In the genomic region with DNA sequence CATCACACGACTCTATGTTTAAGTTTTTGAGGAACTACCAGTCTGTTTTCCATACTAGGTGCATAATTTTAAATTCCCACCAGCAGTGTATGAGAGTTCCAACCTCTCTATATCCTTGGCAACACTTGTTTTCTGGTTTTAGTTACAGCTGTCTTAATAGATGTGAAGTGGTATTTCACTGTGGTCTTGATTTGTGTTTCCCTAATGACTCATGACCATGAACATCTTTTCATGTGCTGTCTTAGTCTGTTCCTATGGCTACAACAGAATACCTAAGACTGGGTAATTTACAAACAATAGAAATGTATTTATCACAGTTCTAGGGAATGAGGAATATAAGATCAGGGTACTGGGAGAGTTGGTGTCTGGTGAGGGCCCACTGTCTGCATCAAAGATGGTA, we compare ENCODE assay signal across 16 cellular contexts. TPM values are rescaled to one million over a fixed set of nuclear protein-coding genes. Genes with fewer than 3 reads are reported as not detected.
DNase-seq lines count a peak whose midpoint lies in the region; ATAC-seq, FAIRE-seq and TF ChIP-seq lines count a peak whose summit lies in the region.
"Had no signal": no experiment of that assay in that cellular context is flagged by ENCODE, and none has a peak within 500 bp of the region (broad histone marks: within the 10 kb centered on the region; RNA-seq: fewer than 3 reads in every experiment).

No MANE protein-coding gene starts in this region.

- no peak overlapping the region for H2AK5ac ChIP-seq in mesenchymal stem cell (ENCODE audit: low read length, severe bottlenecking)

- H2BK12ac ChIP-seq in mesenchymal stem cell (ENCODE audit: low read length in 2 of 2) = no peak overlapping the region

- no peak overlapping the region for H4K8ac ChIP-seq in mesenchymal stem cell (ENCODE audit: low read length)

- no peak overlapping the region for H3K4me3 Mint-ChIP-seq in mesothelial cell of epicardium
- H3K4me3 Mint-ChIP-seq: activated CD4-positive, alpha-beta memory T cell treated with anti-CD3 and anti-CD28 coated beads for 36 hours; brain had no signal

- H3K27me3 ChIP-seq in GM12878 (replicated peaks in 1 of 2; ENCODE audit: control insufficient read depth in 2 of 2, insufficient read depth in 2 of 2, low read length in 1 of 2) (no peaks in the 10 kb centered on the region), mesenchymal stem cell (ENCODE audit: control insufficient read depth in 1 of 2, insufficient read depth in 1 of 2, low read length in 2 of 2) (peaks cover 0 to 2% of the 10 kb centered on the region in 2 experiments)

- H3K36me3 ChIP-seq in GM12878 (ENCODE audit: control insufficient read depth in 2 of 2, insufficient read depth in 2 of 2, low read length in 1 of 2) (no peaks in the 10 kb centered on the region), mesenchymal stem cell (ENCODE audit: control insufficient read depth in 1 of 2, insufficient read depth in 2 of 2, low read depth in 1 of 2, low read length in 2 of 2) (no peaks in the 10 kb centered on the region)
- H3K36me3 ChIP-seq: prostate gland had no signal

- H2BK15ac ChIP-seq in mesenchymal stem cell (ENCODE audit: low read depth, poor library complexity, severe bottlenecking) = no peak overlapping the region

- SMC1A ChIA-PET in GM12878 (lab: Charles Lee; ENCODE audit: uncharacterized antibody, unreplicated experiment) = no interaction called here

- H4K91ac ChIP-seq in mesenchymal stem cell (ENCODE audit: low read length) = no peak overlapping the region

- H3K79me1 ChIP-seq in mesenchymal stem cell (replicated peaks; ENCODE audit: low read length, poor library complexity, severe bottlenecking) = no peaks in the 10 kb centered on the region

- no peak for TF ChIP-seq POLR2A in GM12878 (IDR thresholded peaks at IDR 0.05; ENCODE audit: low read depth, low read length)

- RAD21 ChIA-PET in GM12878 (lab: Charles Lee; ENCODE audit: unreplicated experiment) = no interaction called here

- FAIRE-seq in GM12878 (lab: Jason Lieb, UNC) = no peak

- TF ChIP-seq CTCF in GM12878 (IDR thresholded peaks at IDR 0.05 in 2 of 3, conservative IDR thresholded peaks at IDR 0.05 in 1 of 3; ENCODE audit: control insufficient read depth in 2 of 3, extremely low read depth in 1 of 3, insufficient read depth in 1 of 3, low read depth in 3 of 3, low read length in 3 of 3) = no peak
- no peak for TF ChIP-seq CTCF in mesothelial cell of epicardium (IDR thresholded peaks at IDR 0.05; ENCODE audit: unreplicated experiment)

- TF ChIP-seq EP300 in GM12878 (IDR thresholded peaks at IDR 0.05; ENCODE audit: borderline replicate concordance in 1 of 2, control insufficient read depth in 1 of 2, low read depth in 2 of 2, low read length in 2 of 2) = no peak; a peak in 1 of 4 replicates

- H2AFZ ChIP-seq in GM12878 (ENCODE audit: control insufficient read depth, low read depth, low read length) (no peak overlapping the region), mesenchymal stem cell (ENCODE audit: low read depth, low read length) (no peak overlapping the region)

- H3K4me1 Mint-ChIP-seq in mesothelial cell of epicardium = peaks cover 41% of the 10 kb centered on the region
- H3K4me1 Mint-ChIP-seq: brain had no signal

- H3K9me3 ChIP-seq in GM12878 (replicated peaks; ENCODE audit: control insufficient read depth, insufficient read depth, low read length) (no peaks in the 10 kb centered on the region; the same call in 2 of the 3 replicates), mesenchymal stem cell (ENCODE audit: control insufficient read depth, low read length) (no peaks in the 10 kb centered on the region)
- H3K9me3 ChIP-seq: prostate gland had no signal

- H3K79me2 ChIP-seq in GM12878 (ENCODE audit: control insufficient read depth, insufficient read depth, low read length) = no peaks in the 10 kb centered on the region

- in situ Hi-C loops in GM12878 (cut with MboI) = no loop called here
- in situ Hi-C loops in KBM-7 (cut with MboI; ENCODE audit: low pct_unique_long_range_greater_than_20kb, low sequenced_read_pairs) = no loop called here

- H3K18ac ChIP-seq in mesenchymal stem cell (ENCODE audit: low read depth in 1 of 2, low read length in 2 of 2) = no peak overlapping the region

- no peak overlapping the region for H3K4ac ChIP-seq in mesenchymal stem cell (ENCODE audit: low read depth in 1 of 2, low read length in 2 of 2)

- H3K9ac ChIP-seq in GM12878 (ENCODE audit: control insufficient read depth, insufficient read depth, low read length) (no peak overlapping the region), mesenchymal stem cell (ENCODE audit: low read length) (peak overlapping the region; percentile 26)

- CTCF ChIA-PET in GM12878 (lab: Yijun Ruan, JAX) = interaction anchor here (0.6 kb wide), 1 partner anchor 44 kb away, joined by 3 read pairs; no protein-coding TSS in a partner anchor

- peaks cover 14% of the 10 kb centered on the region for H3K9me3 Mint-ChIP-seq in mesothelial cell of epicardium
- H3K9me3 Mint-ChIP-seq: activated CD4-positive, alpha-beta memory T cell treated with anti-CD3 and anti-CD28 coated beads for 36 hours had no signal

- peak; percentile 59 for DNase-seq in Daoy (ENCODE audit: low read depth)
- no peak for DNase-seq in GM12878 (ENCODE audit: low read depth, low spot score)
- peak; percentile 80 for DNase-seq in mesenchymal stem cell
- no peak for DNase-seq in T1000 (lab: John Stamatoyannopoulos, UW)
- no peak for DNase-seq in KBM-7
- no peak for DNase-seq in mesothelial cell of epicardium (ENCODE audit: low spot score in 2 of 2, unreplicated experiment in 2 of 2)
- DNase-seq: activated CD4-positive, alpha-beta memory T cell treated with anti-CD3 and anti-CD28 coated beads for 36 hours; glutamatergic neuron; islet precursor cell; Kasumi-1; NCI-H1694; NCI-H526 treated with DMSO at 0.1 percent for 48 hours had no signal

- H2BK120ac ChIP-seq in mesenchymal stem cell (ENCODE audit: low read depth, low read length) = no peak overlapping the region

- H2BK5ac ChIP-seq in mesenchymal stem cell (ENCODE audit: low read depth, low read length, poor library complexity, severe bottlenecking) = peak overlapping the region; percentile 53

- peak; percentile 51 for ATAC-seq in HG03520 (IDR thresholded peaks at IDR 0.05; ENCODE audit: unreplicated experiment)
- peak; percentile 66 for ATAC-seq in GM12878
- no peak for ATAC-seq in HG02571 (IDR thresholded peaks at IDR 0.05; ENCODE audit: unreplicated experiment)

- H3K36me3 Mint-ChIP-seq in mesothelial cell of epicardium = no peaks in the 10 kb centered on the region
- H3K36me3 Mint-ChIP-seq: activated CD4-positive, alpha-beta memory T cell treated with anti-CD3 and anti-CD28 coated beads for 36 hours; brain had no signal

- no TSS peak for BruUV-seq in GM12878 (replicated peaks; lab: Mats Ljungman, UMichigan)

- H3K27ac ChIP-seq in GM12878 (ENCODE audit: control insufficient read depth, insufficient read depth) (no peak overlapping the region), mesenchymal stem cell (ENCODE audit: low read length, poor library complexity, severe bottlenecking) (no peak overlapping the region)
- H3K27ac ChIP-seq: prostate gland had no signal

- H3K4me3 ChIP-seq in GM12878 (no peak overlapping the region), mesenchymal stem cell (ENCODE audit: insufficient read depth in 1 of 2, low read depth in 1 of 2, low read length in 2 of 2) (no peak overlapping the region)
- H3K4me3 ChIP-seq: prostate gland had no signal

- no peak overlapping the region for H3K14ac ChIP-seq in mesenchymal stem cell (ENCODE audit: low read length in 2 of 2)

- POLR2A ChIA-PET in GM12878 (lab: Charles Lee) = interaction anchor here (0.6 kb wide), 1 partner anchor 9 kb away, joined by 6 read pairs; no protein-coding TSS in a partner anchor

- H3K4me2 ChIP-seq in GM12878 (ENCODE audit: control insufficient read depth, insufficient read depth) (no peak overlapping the region), mesenchymal stem cell (ENCODE audit: low read length, poor library complexity, severe bottlenecking) (no peak overlapping the region)

- no peaks in the 10 kb centered on the region for H4K20me1 ChIP-seq in GM12878 (ENCODE audit: control insufficient read depth, insufficient read depth)

- H3K27me3 Mint-ChIP-seq in mesothelial cell of epicardium (ENCODE audit: low read depth) = no peaks in the 10 kb centered on the region

- no peak for TF ChIP-seq RAD21 in GM12878 (IDR thresholded peaks at IDR 0.05; ENCODE audit: insufficient read depth, low read depth, low read length)

- no peak overlapping the region for H3K27ac Mint-ChIP-seq in mesothelial cell of epicardium
- H3K27ac Mint-ChIP-seq: activated CD4-positive, alpha-beta memory T cell treated with anti-CD3 and anti-CD28 coated beads for 36 hours; brain had no signal

- H3K23ac ChIP-seq in mesenchymal stem cell (ENCODE audit: low read length in 2 of 2) = no peak overlapping the region

- H3K4me1 ChIP-seq in GM12878 (ENCODE audit: control insufficient read depth, insufficient read depth, low read length) = peaks cover 4% of the 10 kb centered on the region
- H3K4me1 ChIP-seq in mesenchymal stem cell (ENCODE audit: control insufficient read depth, insufficient read depth, low read depth, low read length) = peaks cover 19% of the 10 kb centered on the region
- H3K4me1 ChIP-seq: prostate gland had no signal

- intact Hi-C loops in GM12878 (cut with micrococcal nuclease; ENCODE audit: unreplicated experiment) = no loop called here

- 95% methylated on average over 1 of the region's 1 CpG for WGBS in GM12878 (ENCODE audit: insufficient coverage, insufficient replicate concordance, low lambda C conversion rate, missing lambda C conversion rate)
- no CpG with 5 or more reads among the region's 1 CpG for WGBS in mesenchymal stem cell

TF ChIP-seq in GM12878, 131 proteins besides CTCF, POLR2A, EP300 and RAD21 (continues in another document):
- TF ChIP-seq IKZF1 (conservative IDR thresholded peaks at IDR 0.05) = no peak

RNA-seq across cellular contexts. Expression of gene GPR78, which starts 51.5 kb away (rescaled TPM):
- total RNA-seq in Daoy (2014; rRNA removed; shearing (Covaris generic)) = not detected in 2 replicates
- 0.15 TPM in 1 of 2 replicates, not detected in the other for total RNA-seq in GM12878 (2013; cell fraction: nucleolus; rRNA removed)
- total RNA-seq in GM12878 (2014; rRNA removed) = not detected in 2 replicates
- not detected in 2 replicates for total RNA-seq in GM12878 (2014; rRNA removed; fragmentation: Illumina TruSeq; extraction: Trizol)
- total RNA-seq in GM12878 (2021) = not detected in 2 replicates
- not detected for polyA plus RNA-seq in GM12878 (2011; ENCODE audit: low read depth)
- polyA plus RNA-seq in GM12878 (2011; rRNA removed) = not detected in 2 replicates
- polyA plus RNA-seq in GM12878 (2011; cell fraction: cytosol; rRNA removed) = not detected in 2 replicates
- not detected in 2 replicates for polyA plus RNA-seq in GM12878 (2011; cell fraction: nucleus; rRNA removed)
- polyA plus RNA-seq in GM12878 (2012) = not detected in 2 replicates
- polyA plus RNA-seq in GM12878 (2014; fragmentation: Illumina TruSeq; extraction: Trizol) = 0.03 TPM in 1 of 2 replicates, not detected in the other
- polyA plus RNA-seq in GM12878 (2014; fragmentation: Nextera tagmentation; extraction: Ambion mirVana) = not detected
- not detected in 2 replicates for polyA plus RNA-seq in GM12878 (2014; rRNA removed)
- not detected for polyA plus RNA-seq in GM12878 (2016; fragmentation: Nextera tagmentation; extraction: Ambion mirVana)
- polyA minus RNA-seq in GM12878 (2011; rRNA and poly(A)+ RNA removed) = not detected in 2 replicates
- polyA minus RNA-seq in GM12878 (2011; cell fraction: cytosol; rRNA and poly(A)+ RNA removed) = not detected in 2 replicates
- polyA minus RNA-seq in GM12878 (2011; cell fraction: nucleus; rRNA and poly(A)+ RNA removed) = not detected in 2 replicates
- polyA plus RNA-seq in mesenchymal stem cell (2013, experiment 1 of 2) = 0.04 TPM
- 0.12 TPM for polyA plus RNA-seq in mesenchymal stem cell (2013, experiment 2 of 2)
- 2.4 to 3.8 TPM (median 3.2 TPM) in 3 replicates for total RNA-seq in mesothelial cell of epicardium
- total RNA-seq: activated CD4-positive, alpha-beta memory T cell treated with anti-CD3 and anti-CD28 coated beads for 36 hours had no signal

Comparison
In these comparisons a context has a peak if more than half of its experiments do, and no peak if none do; other contexts are left out.
1. DNase-seq: peak in Daoy (single experiment) and mesenchymal stem cell (single experiment); none in GM12878 (single experiment), T1000 (single experiment), KBM-7 (single experiment) and mesothelial cell of epicardium (0 of 2).